19 cellular contexts compared by ENCODE assay signal in the genomic region with DNA sequence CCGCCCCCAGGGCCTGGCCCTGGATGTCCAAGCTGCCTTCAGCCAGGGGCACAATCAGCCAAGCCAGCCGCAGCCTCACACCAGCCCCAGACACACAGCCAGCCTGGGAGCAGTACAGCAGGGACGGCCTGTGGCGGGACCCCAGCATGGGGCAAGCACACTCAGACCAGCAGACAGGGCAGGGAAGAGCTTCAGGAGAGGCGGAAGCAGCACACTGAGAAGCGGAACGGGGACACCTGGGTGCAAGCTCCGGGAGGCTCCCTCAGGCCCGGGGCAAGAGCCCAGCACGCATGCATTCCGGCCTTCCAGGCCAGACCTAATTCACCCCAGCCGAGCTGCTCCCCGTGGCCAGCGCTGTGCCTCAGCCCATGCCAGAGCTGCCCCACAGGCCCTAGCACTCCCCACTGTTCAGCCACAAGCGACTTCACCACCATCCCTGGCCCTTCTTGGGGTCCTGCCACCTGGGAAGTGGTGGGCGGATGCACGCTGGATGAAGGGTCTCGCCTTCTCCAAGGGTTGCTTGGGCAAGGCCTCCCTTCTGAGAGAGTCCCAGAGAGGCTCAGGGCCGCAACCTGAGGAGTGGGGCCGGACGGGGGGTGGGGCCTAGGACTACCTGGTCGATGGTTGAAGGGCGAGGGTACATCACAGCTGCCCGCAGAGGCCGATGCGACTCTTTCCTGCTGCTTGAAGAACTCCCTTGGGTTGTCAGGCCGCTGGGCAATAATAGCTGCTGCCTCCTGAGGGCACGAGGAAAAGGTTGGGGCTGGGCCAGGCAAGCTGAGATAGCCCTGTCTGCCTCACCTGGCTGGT. TPM values are rescaled to one million over a fixed set of nuclear protein-coding genes. Genes with fewer than 3 reads are reported as not detected.
DNase-seq lines count a peak whose midpoint lies in the region; ATAC-seq, FAIRE-seq and TF ChIP-seq lines count a peak whose summit lies in the region.
"Had no signal": no experiment of that assay in that cellular context is flagged by ENCODE, and none has a peak within 500 bp of the region (broad histone marks: within the 10 kb centered on the region; RNA-seq: fewer than 3 reads in every experiment).

No MANE protein-coding gene starts in this region.

- H3K27me3 Mint-ChIP-seq in endothelial cell (ENCODE audit: unreplicated experiment): peaks cover 21% of the 10 kb centered on the region
- H3K27me3 Mint-ChIP-seq in activated T-cell treated with anti-CD3 and anti-CD28 coated beads, Interleukin-2, amount 50 U/mL, for 72 hours (ENCODE audit: low read depth): no peaks in the 10 kb centered on the region
- H3K27me3 Mint-ChIP-seq: CD4-positive, alpha-beta T cell had no signal

- no peak overlapping the region for H2BK120ac ChIP-seq in neuronal stem cell (ENCODE audit: low read depth, low read length)

- no peaks in the 10 kb centered on the region for H3K79me2 ChIP-seq in MM.1S (ENCODE audit: low read length)

- peak overlapping the region; percentile 48 for H3K27ac Mint-ChIP-seq in endothelial cell (ENCODE audit: unreplicated experiment)
- no peak overlapping the region for H3K27ac Mint-ChIP-seq in activated T-cell treated with anti-CD3 and anti-CD28 coated beads, Interleukin-2, amount 50 U/mL, for 72 hours
- H3K27ac Mint-ChIP-seq: CD4-positive, alpha-beta T cell had no signal

- H3K27me3 ChIP-seq in MM.1S (replicated peaks; ENCODE audit: insufficient read depth, low read length) (peaks cover 42% of the 10 kb centered on the region), neuronal stem cell (ENCODE audit: control insufficient read depth in 3 of 3, insufficient read depth in 3 of 3, low read depth in 1 of 3, low read length in 3 of 3) (no peaks in the 10 kb centered on the region)
- H3K27me3 ChIP-seq: Peyer's patch had no signal

- no peaks in the 10 kb centered on the region for H3K9me2 ChIP-seq in MM.1S (replicated peaks; ENCODE audit: insufficient read depth, low read length)
- H3K9me2 ChIP-seq: SK-N-SH had no signal

- no peak overlapping the region for H4K8ac ChIP-seq in neuronal stem cell (ENCODE audit: low read depth, low read length)

- peaks cover 32% of the 10 kb centered on the region for H3K4me1 Mint-ChIP-seq in endothelial cell (ENCODE audit: unreplicated experiment)
- peaks cover 33% of the 10 kb centered on the region for H3K4me1 Mint-ChIP-seq in activated T-cell treated with anti-CD3 and anti-CD28 coated beads, Interleukin-2, amount 50 U/mL, for 72 hours (ENCODE audit: low read depth)

- TF ChIP-seq POLR2A in GM12891 (IDR thresholded peaks at IDR 0.05; ENCODE audit: low read depth, low read length): no peak

- H3K18ac ChIP-seq in neuronal stem cell (ENCODE audit: low read length): no peak overlapping the region

- H3K9me3 ChIP-seq in MM.1S (replicated peaks; ENCODE audit: insufficient read depth, low read length): no peaks in the 10 kb centered on the region
- peaks cover 0 to 3% of the 10 kb centered on the region in 2 donors for H3K9me3 ChIP-seq in neuronal stem cell (replicated peaks in 1 of 2; ENCODE audit: control insufficient read depth in 2 of 2, insufficient read depth in 1 of 2, low read depth in 1 of 2, low read length in 2 of 2)
- H3K9me3 ChIP-seq: Peyer's patch, SK-N-SH had no signal

- H2AFZ ChIP-seq in MM.1S (ENCODE audit: low read length): no peak overlapping the region
- H2AFZ ChIP-seq in neuronal stem cell (ENCODE audit: low read length): no peak overlapping the region

- H3K4me1 ChIP-seq in MM.1S (ENCODE audit: low read length): peaks cover 10% of the 10 kb centered on the region; the same call in 1 of the 2 replicates
- H3K4me1 ChIP-seq in neuronal stem cell (ENCODE audit: control insufficient read depth in 2 of 2, insufficient read depth in 1 of 2, low read depth in 1 of 2, low read length in 2 of 2): peaks cover 12 to 21% of the 10 kb centered on the region in 2 donors

- no peak overlapping the region for H3K4me2 ChIP-seq in MM.1S (ENCODE audit: low read depth, low read length)
- H3K4me2 ChIP-seq in neuronal stem cell (ENCODE audit: insufficient read depth, low read length, poor library complexity, severe bottlenecking): no peak overlapping the region
- H3K4me2 ChIP-seq: SK-N-SH had no signal

- H4K91ac ChIP-seq in neuronal stem cell (ENCODE audit: low read depth, low read length, poor library complexity): no peak overlapping the region

- no peak overlapping the region for H2AK5ac ChIP-seq in neuronal stem cell (ENCODE audit: low read depth, low read length)

- H3K23ac ChIP-seq in neuronal stem cell (ENCODE audit: low read depth, low read length, poor library complexity): no peak overlapping the region

- no peaks in the 10 kb centered on the region for H4K20me1 ChIP-seq in MM.1S (ENCODE audit: insufficient read depth, low read length)

- ATAC-seq in GM21360 (IDR thresholded peaks at IDR 0.05; ENCODE audit: unreplicated experiment): no peak
- no peak for ATAC-seq in activated T-cell treated with anti-CD3 and anti-CD28 coated beads, Interleukin-2, amount 50 U/mL, for 72 hours (replicated peaks in 1 of 2)

- FAIRE-seq in GM12891 (lab: Jason Lieb, UNC): no peak
- FAIRE-seq: GM19239 had no signal

- DNase-seq in GM12891 (ENCODE audit: insufficient read length, low spot score) (no peak), MM.1S (peak; percentile 1), endothelial cell (ENCODE audit: low spot score) (no peak), neuronal stem cell (ENCODE audit: low spot score) (no peak), cortex of kidney (lab: John Stamatoyannopoulos, UW) (no peak)
- no peak for DNase-seq in activated CD4-positive, alpha-beta T cell treated with anti-CD3 and anti-CD28 coated beads, Interleukin-2, amount 50 U/mL, for 48 hours
- DNase-seq in activated T-cell treated with anti-CD3 and anti-CD28 coated beads, Interleukin-2, amount 50 U/mL, for 72 hours: no peak
- DNase-seq: Calu3; CD4-positive, alpha-beta T cell; DMS53; HCEC 1CT; KG1; NCI-H2081 treated with DMSO at 0.1 percent for 48 hours; NCI-H524; Peyer's patch; SHP77; SK-N-SH had no signal

- peaks cover 18% of the 10 kb centered on the region for H3K79me1 ChIP-seq in neuronal stem cell (ENCODE audit: low read depth, low read length)

- no peak overlapping the region for H3K4ac ChIP-seq in neuronal stem cell (ENCODE audit: low read length)

- H3K4me3 Mint-ChIP-seq in endothelial cell (ENCODE audit: unreplicated experiment): no peak overlapping the region
- no peak overlapping the region for H3K4me3 Mint-ChIP-seq in activated T-cell treated with anti-CD3 and anti-CD28 coated beads, Interleukin-2, amount 50 U/mL, for 72 hours
- H3K4me3 Mint-ChIP-seq: CD4-positive, alpha-beta T cell had no signal

- H3K14ac ChIP-seq in neuronal stem cell (ENCODE audit: low read length): no peak overlapping the region

- no peak overlapping the region for H2BK12ac ChIP-seq in neuronal stem cell (ENCODE audit: low read length)

- no peak overlapping the region for H2BK15ac ChIP-seq in neuronal stem cell (ENCODE audit: low read length)

- peaks cover 15% of the 10 kb centered on the region for H3F3A ChIP-seq in MM.1S (ENCODE audit: insufficient read depth, low read length)

- H3K4me3 ChIP-seq in MM.1S (ENCODE audit: low read length) (no peak overlapping the region), neuronal stem cell (ENCODE audit: low read length in 2 of 2) (no peak overlapping the region)
- H3K4me3 ChIP-seq: Peyer's patch had no signal

- H3K36me3 ChIP-seq in MM.1S (replicated peaks; ENCODE audit: insufficient read depth, low read length) (no peaks in the 10 kb centered on the region), neuronal stem cell (replicated peaks in 1 of 2; ENCODE audit: control insufficient read depth in 2 of 2, insufficient read depth in 2 of 2, low read length in 2 of 2) (peaks cover 52 to 83% of the 10 kb centered on the region in 2 donors)
- H3K36me3 ChIP-seq: Peyer's patch had no signal

- peak overlapping the region; percentile 14 for H2BK5ac ChIP-seq in neuronal stem cell (ENCODE audit: low read length)

- WGBS in neuronal stem cell (ENCODE audit: extremely low coverage in 2 of 2, insufficient read length in 2 of 2, insufficient replicate concordance in 1 of 2), 2 donors: no CpG with 5 or more reads among the region's 28 CpGs

- H3K36me3 Mint-ChIP-seq in endothelial cell (ENCODE audit: low read depth, unreplicated experiment): peaks cover 22% of the 10 kb centered on the region
- peaks cover under 1 to 6% of the 10 kb centered on the region in 2 donors for H3K36me3 Mint-ChIP-seq in activated T-cell treated with anti-CD3 and anti-CD28 coated beads, Interleukin-2, amount 50 U/mL, for 72 hours (ENCODE audit: insufficient read depth in 2 of 2)

- H3K27ac ChIP-seq in MM.1S (ENCODE audit: low read length) (no peak overlapping the region), neuronal stem cell (replicated peaks; ENCODE audit: low read length) (peak overlapping the region; percentile 61)
- H3K27ac ChIP-seq: Peyer's patch had no signal

- H3K9me3 Mint-ChIP-seq in endothelial cell (ENCODE audit: unreplicated experiment): no peaks in the 10 kb centered on the region
- H3K9me3 Mint-ChIP-seq in activated T-cell treated with anti-CD3 and anti-CD28 coated beads, Interleukin-2, amount 50 U/mL, for 72 hours: no peaks in the 10 kb centered on the region
- H3K9me3 Mint-ChIP-seq: CD4-positive, alpha-beta T cell had no signal

- no peak overlapping the region for H3K9ac ChIP-seq in MM.1S (ENCODE audit: low read length)
- H3K9ac ChIP-seq in neuronal stem cell (ENCODE audit: low read depth, low read length, poor library complexity): no peak overlapping the region
- H3K9ac ChIP-seq: SK-N-SH had no signal

- TF ChIP-seq CTCF in MM.1S (IDR thresholded peaks at IDR 0.05; ENCODE audit: low read length) (no peak), endothelial cell (IDR thresholded peaks at IDR 0.05; ENCODE audit: unreplicated experiment) (no peak)

RNA-seq across cellular contexts. Expression of a gene that starts 13.4 kb away (rescaled TPM):
- 36.9 TPM for polyA plus RNA-seq in GM12891 (2012; ENCODE audit: low read depth, missing spikeins)
- 315 TPM for total RNA-seq in endothelial cell (ENCODE audit: unreplicated experiment)
- polyA plus RNA-seq in neuronal stem cell (2013, experiment 1 of 2): 205 TPM
- 197 TPM for polyA plus RNA-seq in neuronal stem cell (2013, experiment 2 of 2)
- 10 to 100 TPM; 69.5 to 98.8 TPM for total RNA-seq in activated T-cell treated with anti-CD3 and anti-CD28 coated beads, Interleukin-2, amount 50 U/mL, for 72 hours

RNA-seq across cellular contexts. Expression of a gene that starts 13.4 kb away (rescaled TPM):
- polyA plus RNA-seq in GM12891 (2012; ENCODE audit: low read depth, missing spikeins): 8.4 TPM
- total RNA-seq in endothelial cell (ENCODE audit: unreplicated experiment): 0.97 TPM
- 26.8 TPM for polyA plus RNA-seq in neuronal stem cell (2013, experiment 1 of 2)
- 26.8 TPM for polyA plus RNA-seq in neuronal stem cell (2013, experiment 2 of 2)
- total RNA-seq in activated T-cell treated with anti-CD3 and anti-CD28 coated beads, Interleukin-2, amount 50 U/mL, for 72 hours: 10 to 100 TPM; 12.1 to 16.0 TPM

RNA-seq across cellular contexts. Expression of a gene that starts 33.5 kb away (rescaled TPM):
- polyA plus RNA-seq in GM12891 (2012; ENCODE audit: low read depth, missing spikeins): 42.8 TPM
- 33.1 TPM for total RNA-seq in endothelial cell (ENCODE audit: unreplicated experiment)
- polyA plus RNA-seq in neuronal stem cell (2013, experiment 1 of 2): 27.8 TPM
- polyA plus RNA-seq in neuronal stem cell (2013, experiment 2 of 2): 27.7 TPM
- total RNA-seq in activated T-cell treated with anti-CD3 and anti-CD28 coated beads, Interleukin-2, amount 50 U/mL, for 72 hours: 100 to 1,000 TPM; 133 to 135 TPM

RNA-seq across cellular contexts. Expression of a gene that starts 37.4 kb away (rescaled TPM):
- polyA plus RNA-seq in GM12891 (2012; ENCODE audit: low read depth, missing spikeins): 38.1 TPM
- 238 TPM for total RNA-seq in endothelial cell (ENCODE audit: unreplicated experiment)
- 206 TPM for polyA plus RNA-seq in neuronal stem cell (2013, experiment 1 of 2)
- polyA plus RNA-seq in neuronal stem cell (2013, experiment 2 of 2): 193 TPM
- 10 to 100 TPM; 87.5 to 93.9 TPM for total RNA-seq in activated T-cell treated with anti-CD3 and anti-CD28 coated beads, Interleukin-2, amount 50 U/mL, for 72 hours

RNA-seq across cellular contexts. Expression of a gene that starts 49.6 kb away (rescaled TPM):
- polyA plus RNA-seq in GM12891 (2012; ENCODE audit: low read depth, missing spikeins): 73.2 TPM
- 51.4 TPM for total RNA-seq in endothelial cell (ENCODE audit: unreplicated experiment)
- polyA plus RNA-seq in neuronal stem cell (2013, experiment 1 of 2): 1.2 TPM
- 1.2 TPM for polyA plus RNA-seq in neuronal stem cell (2013, experiment 2 of 2)
- total RNA-seq in activated T-cell treated with anti-CD3 and anti-CD28 coated beads, Interleukin-2, amount 50 U/mL, for 72 hours: 1 to 10 TPM; 4.0 to 5.7 TPM
